ENCODE assay signal across 10 cellular contexts in genomic region chr16:21611546-21612384, GRCh38. TPM values are rescaled to one million over a fixed set of nuclear protein-coding genes. Genes with fewer than 3 reads are reported as not detected.
DNase-seq lines count a peak whose midpoint lies in the region; ATAC-seq, FAIRE-seq and TF ChIP-seq lines count a peak whose summit lies in the region.
"Had no signal": no experiment of that assay in that cellular context is flagged by ENCODE, and none has a peak within 500 bp of the region (broad histone marks: within the 10 kb centered on the region; RNA-seq: fewer than 3 reads in every experiment).

No MANE protein-coding gene starts in this region.

- H3K4me1 ChIP-seq in upper lobe of left lung, result peaks cover 12 to 58% (median 34%) of the 10 kb centered on the region in 4 donors

- no peak overlapping the region for H3K4me3 Mint-ChIP-seq in activated naive CD4-positive, alpha-beta T cell treated with anti-CD3 and anti-CD28 coated beads for 36 hours
- H3K4me3 Mint-ChIP-seq in activated naive CD8-positive, alpha-beta T cell, result peak overlapping the region; percentile 55

- no peak for FAIRE-seq in H54 (lab: Jason Lieb, UNC)

- TF ChIP-seq POLR2A in upper lobe of left lung (IDR thresholded peaks at IDR 0.05), result no peak
- no peak for TF ChIP-seq POLR2A in H54 (IDR thresholded peaks at IDR 0.05; ENCODE audit: low read depth, low read length)

- intact Hi-C loops in activated naive CD4-positive, alpha-beta T cell treated with anti-CD3 and anti-CD28 coated beads for 36 hours (cut with micrococcal nuclease), result no loop called here

- no peak for TF ChIP-seq EP300 in upper lobe of left lung (IDR thresholded peaks at IDR 0.05)

- no peaks in the 10 kb centered on the region for H3K9me3 ChIP-seq in upper lobe of left lung
- H3K9me3 ChIP-seq: Peyer's patch had no signal

- H3K9me3 Mint-ChIP-seq in activated naive CD4-positive, alpha-beta T cell treated with anti-CD3 and anti-CD28 coated beads for 36 hours, result no peaks in the 10 kb centered on the region
- no peaks in the 10 kb centered on the region for H3K9me3 Mint-ChIP-seq in activated naive CD8-positive, alpha-beta T cell (ENCODE audit: low read depth)

- no peaks in the 10 kb centered on the region for H3K27me3 ChIP-seq in upper lobe of left lung
- H3K27me3 ChIP-seq: Peyer's patch had no signal

- 34 to 35% methylated on average over 7 of the region's 7 CpGs for WGBS in upper lobe of left lung, 2 donors

- CTCF ChIA-PET in activated naive CD4-positive, alpha-beta T cell treated with anti-CD3 and anti-CD28 coated beads for 36 hours (lab: Charles Lee), result interaction anchor here (0.7 to 1.8 kb wide), 3 partner anchors 10 to 97 kb away, joined by 3 to 6 read pairs (median 5); no protein-coding TSS in a partner anchor

- H3K4me3 ChIP-seq in upper lobe of left lung, result no peak overlapping the region
- H3K4me3 ChIP-seq: Peyer's patch had no signal

- H3K36me3 Mint-ChIP-seq in activated naive CD4-positive, alpha-beta T cell treated with anti-CD3 and anti-CD28 coated beads for 36 hours (ENCODE audit: low read depth), result peaks cover 13% of the 10 kb centered on the region
- peaks cover 14% of the 10 kb centered on the region for H3K36me3 Mint-ChIP-seq in activated naive CD8-positive, alpha-beta T cell

- peaks cover 78% of the 10 kb centered on the region for H3K4me1 Mint-ChIP-seq in activated naive CD4-positive, alpha-beta T cell treated with anti-CD3 and anti-CD28 coated beads for 36 hours (ENCODE audit: low read depth)
- H3K4me1 Mint-ChIP-seq in activated naive CD8-positive, alpha-beta T cell (ENCODE audit: low read depth), result peaks cover 86% of the 10 kb centered on the region

- no peaks in the 10 kb centered on the region for H3K36me3 ChIP-seq in upper lobe of left lung
- H3K36me3 ChIP-seq: Peyer's patch had no signal

- H3K27ac Mint-ChIP-seq in activated naive CD4-positive, alpha-beta T cell treated with anti-CD3 and anti-CD28 coated beads for 36 hours, result peak overlapping the region; percentile 59
- peak overlapping the region; percentile 75 for H3K27ac Mint-ChIP-seq in activated naive CD8-positive, alpha-beta T cell

- H3K27me3 Mint-ChIP-seq in activated naive CD4-positive, alpha-beta T cell treated with anti-CD3 and anti-CD28 coated beads for 36 hours (ENCODE audit: low read depth), result no peaks in the 10 kb centered on the region
- H3K27me3 Mint-ChIP-seq in activated naive CD8-positive, alpha-beta T cell, result no peaks in the 10 kb centered on the region

- ATAC-seq in upper lobe of left lung (ENCODE audit: low FRiP score in 2 of 2) (peak; percentile 67 to 68), HG03135 (IDR thresholded peaks at IDR 0.05; ENCODE audit: unreplicated experiment) (no peak)

- H3K27ac ChIP-seq in upper lobe of left lung, result peak overlapping the region; percentile 54 to 67 (median 62)

- peak; percentile 21 for DNase-seq in activated naive CD4-positive, alpha-beta T cell treated with anti-CD3 and anti-CD28 coated beads for 36 hours
- no peak for DNase-seq in activated naive CD4-positive, alpha-beta T cell (lab: John Stamatoyannopoulos, UW)
- DNase-seq in iris pigment epithelial cell (ENCODE audit: low read depth) (peak; percentile 63), upper lobe of left lung (peak in 1 of 2 donors; percentile 49), COR-L47 (lab: John Stamatoyannopoulos, UW) (no peak), H54 (ENCODE audit: insufficient read length, low spot score) (no peak)
- DNase-seq: C1 segment of cervical spinal cord, Peyer's patch had no signal

- TF ChIP-seq CTCF in upper lobe of left lung (IDR thresholded peaks at IDR 0.05), result no peak

RNA-seq across cellular contexts. Expression of gene METTL9, which starts 12.4 kb away (rescaled TPM):
- total RNA-seq in activated naive CD4-positive, alpha-beta T cell treated with anti-CD3 and anti-CD28 coated beads for 36 hours, result 10 to 100 TPM; 82.5 to 85.1 TPM
- 100 to 1,000 TPM in 2 of 6 donors, 10 to 100 TPM in 4; 57.1 to 120 (median 93.3) TPM for total RNA-seq in upper lobe of left lung

RNA-seq across cellular contexts. Expression of gene IGSF6, which starts 40.6 kb away (rescaled TPM):
- not detected for total RNA-seq in activated naive CD4-positive, alpha-beta T cell treated with anti-CD3 and anti-CD28 coated beads for 36 hours
- total RNA-seq in upper lobe of left lung, result 10 to 100 TPM in 4 of 6 donors, 1 to 10 TPM in 2; 7.0 to 74.0 (median 17.7) TPM

RNA-seq across cellular contexts. Expression of gene OTOA, which starts 52.0 kb away (rescaled TPM):
- not detected for total RNA-seq in activated naive CD4-positive, alpha-beta T cell treated with anti-CD3 and anti-CD28 coated beads for 36 hours
- 1 to 10 TPM in 1 of 6 donors, under 1 TPM in 3, not detected in 2; 0.46 to 2.1 (median 0.65) TPM for total RNA-seq in upper lobe of left lung
- total RNA-seq: Peyer's patch had no signal

Comparison
In these comparisons a context has a peak if more than half of its experiments do, and no peak if none do; other contexts are left out.
1. DNase-seq: peak in activated naive CD4-positive, alpha-beta T cell treated with anti-CD3 and anti-CD28 coated beads for 36 hours (single experiment) and iris pigment epithelial cell (single experiment); none in activated naive CD4-positive, alpha-beta T cell (0 of 4), COR-L47 (single experiment) and H54 (single experiment).
2. RNA of gene IGSF6, which starts 40.6 kb away (total RNA-seq): 7.0 to 74.0 TPM in upper lobe of left lung; not detected in activated naive CD4-positive, alpha-beta T cell treated with anti-CD3 and anti-CD28 coated beads for 36 hours; every median in the first group is over 4 times any median in the second.